In the genomic region with DNA sequence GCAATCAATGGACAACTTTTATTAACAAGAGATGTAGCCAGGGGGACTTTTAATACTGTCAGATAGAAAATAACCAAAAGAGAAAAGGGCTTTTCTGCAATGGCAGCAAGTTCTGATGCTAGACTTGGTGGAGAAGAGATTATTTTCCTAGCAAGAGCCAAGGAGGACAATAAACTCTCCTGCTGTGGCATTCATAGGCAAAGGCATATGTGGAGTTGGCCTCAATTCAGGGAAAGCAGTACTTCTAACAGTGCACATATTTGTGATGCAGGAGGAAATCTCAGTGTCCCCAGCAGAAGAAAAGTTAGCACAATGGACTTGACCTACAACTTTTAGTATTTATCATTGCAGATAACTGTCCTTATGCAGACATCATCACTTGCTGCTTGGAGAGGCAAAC, we compare ENCODE assay signal across 31 cellular contexts.
"Had no signal": no experiment of that assay in that cellular context is flagged by ENCODE, and none has a peak within 500 bp of the region (broad histone marks: within the 10 kb centered on the region; RNA-seq: fewer than 3 reads in every experiment).

No MANE protein-coding gene starts in this region.

- DNase-seq: activated CD4-positive, alpha-beta memory T cell treated with anti-CD3 and anti-CD28 coated beads, Interleukin-2, amount 10 ng/mL, durations not matched to agents 7 days and 5 days; activated CD4-positive, alpha-beta T cell treated with anti-CD3 and anti-CD28 coated beads, Interleukin-2, amount 10 ng/mL, durations not matched to agents 7 days and 5 days; activated CD4-positive, CD25-positive, alpha-beta regulatory T cell treated with anti-CD3 and anti-CD28 coated beads, Interleukin-2, amount 50 U/mL, for 72 hours; activated gamma-delta T cell treated with Interleukin-2 at 50 U/mL for 16 hours; activated naive CD4-positive, alpha-beta T cell treated with anti-CD3 and anti-CD28 coated beads, Interleukin-2, amount 50 U/mL, for 16 hours; activated T-cell treated with anti-CD3 and anti-CD28 coated beads, Interleukin-2, amount 50 U/mL, for 4 hours; amniotic stem cell; central memory CD4-positive, alpha-beta T cell; dermis blood vessel endothelial cell; effector CD4-positive, alpha-beta T cell; glutamatergic neuron; islet precursor cell; left ventricle myocardium superior; nucleus accumbens; pancreas; psoas muscle; stimulated activated CD4-positive, alpha-beta T cell treated with anti-CD3 and anti-CD28 coated beads, Interleukin-1b, Interleukin-23, amount 100 ng/mL, for 48 hours; stimulated activated CD4-positive, alpha-beta T cell treated with anti-CD3 and anti-CD28 coated beads, Interleukin-4, amount 100 ng/mL, for 4 hours; stimulated activated CD8-positive, alpha-beta memory T cell treated with anti-CD3 and anti-CD28 coated beads, Interleukin-4, amount 100 ng/mL, for 48 hours; stomach; T-cell; tibial artery; upper lobe of right lung had no signal

- H3K4me1 Mint-ChIP-seq: activated CD4-positive, alpha-beta memory T cell treated with anti-CD3 and anti-CD28 coated beads, Interleukin-2, amount 10 ng/mL, durations not matched to agents 7 days and 5 days; activated CD4-positive, alpha-beta T cell treated with anti-CD3 and anti-CD28 coated beads, Interleukin-2, amount 10 ng/mL, durations not matched to agents 7 days and 5 days; activated T-helper 17 cell treated with anti-CD3 and anti-CD28 coated beads, Interleukin-2, amount 50 U/mL, for 72 hours; nephron; stimulated activated memory B cell treated with anti-CD40 and anti-IgM and Interleukin-4, amounts not matched to agents 10 μg/mL and 1 μg/mL and 100 μg/mL, for 72 hours; T-cell had no signal

- H3K9me3 ChIP-seq: pancreas, psoas muscle, tibial artery, upper lobe of right lung had no signal

- H3K27me3 Mint-ChIP-seq: activated CD4-positive, alpha-beta memory T cell treated with anti-CD3 and anti-CD28 coated beads, Interleukin-2, amount 10 ng/mL, durations not matched to agents 7 days and 5 days; activated CD4-positive, alpha-beta T cell treated with anti-CD3 and anti-CD28 coated beads, Interleukin-2, amount 10 ng/mL, durations not matched to agents 7 days and 5 days; stimulated activated memory B cell treated with anti-CD40 and anti-IgM and Interleukin-4, amounts not matched to agents 10 μg/mL and 1 μg/mL and 100 μg/mL, for 72 hours had no signal

- H3K27me3 ChIP-seq: breast epithelium, pancreas, right atrium auricular region, stomach, tibial artery, upper lobe of right lung had no signal

- H3K36me3 ChIP-seq: breast epithelium, pancreas, right atrium auricular region, stomach, tibial artery, upper lobe of right lung had no signal

- H3K4me3 Mint-ChIP-seq: activated CD4-positive, alpha-beta memory T cell treated with anti-CD3 and anti-CD28 coated beads, Interleukin-2, amount 10 ng/mL, durations not matched to agents 7 days and 5 days; activated CD4-positive, alpha-beta T cell treated with anti-CD3 and anti-CD28 coated beads, Interleukin-2, amount 10 ng/mL, durations not matched to agents 7 days and 5 days; activated T-cell treated with anti-CD3 and anti-CD28 coated beads, Interleukin-2, amount 50 U/mL, for 4 hours; activated T-helper 17 cell treated with anti-CD3 and anti-CD28 coated beads, Interleukin-2, amount 50 U/mL, for 72 hours; nephron; stimulated activated memory B cell treated with anti-CD40 and anti-IgM and Interleukin-4, amounts not matched to agents 10 μg/mL and 1 μg/mL and 100 μg/mL, for 72 hours; T-cell had no signal

- H3K27ac Mint-ChIP-seq: activated CD4-positive, alpha-beta memory T cell treated with anti-CD3 and anti-CD28 coated beads, Interleukin-2, amount 10 ng/mL, durations not matched to agents 7 days and 5 days; activated CD4-positive, alpha-beta T cell treated with anti-CD3 and anti-CD28 coated beads, Interleukin-2, amount 10 ng/mL, durations not matched to agents 7 days and 5 days; activated T-helper 17 cell treated with anti-CD3 and anti-CD28 coated beads, Interleukin-2, amount 50 U/mL, for 72 hours; nephron; stimulated activated memory B cell treated with anti-CD40 and anti-IgM and Interleukin-4, amounts not matched to agents 10 μg/mL and 1 μg/mL and 100 μg/mL, for 72 hours; T-cell had no signal

- H3K4me1 ChIP-seq: breast epithelium, pancreas, psoas muscle, right atrium auricular region, stomach, tibial artery, upper lobe of right lung had no signal

- H3K4me3 ChIP-seq: breast epithelium, pancreas, psoas muscle, right atrium auricular region, smooth muscle cell, stomach, tibial artery, upper lobe of right lung had no signal

- ATAC-seq: activated T-cell treated with anti-CD3 and anti-CD28 coated beads, Interleukin-2, amount 50 U/mL, for 4 hours; activated T-helper 17 cell treated with anti-CD3 and anti-CD28 coated beads, Interleukin-2, amount 50 U/mL, for 72 hours; left ventricle myocardium superior; pancreas; psoas muscle; stimulated activated memory B cell treated with anti-CD40 and anti-IgM and Interleukin-4, amounts not matched to agents 10 μg/mL and 1 μg/mL and 100 μg/mL, for 72 hours; T-cell; upper lobe of right lung had no signal

- H3K36me3 Mint-ChIP-seq: stimulated activated memory B cell treated with anti-CD40 and anti-IgM and Interleukin-4, amounts not matched to agents 10 μg/mL and 1 μg/mL and 100 μg/mL, for 72 hours; T-cell had no signal

- H3K27ac ChIP-seq: breast epithelium, epithelial cell of prostate, pancreas, psoas muscle, right atrium auricular region, stomach, tibial artery, upper lobe of right lung, VCaP had no signal
